ENCODE assay signal across 8 cellular contexts in genomic region chr21:42973991-42974831, GRCh38. TPM values are rescaled to one million over a fixed set of nuclear protein-coding genes. Genes with fewer than 3 reads are reported as not detected.
A peak's percentile ranks its signal among the peaks of the same experiment; 100 is the strongest.
DNase-seq lines count a peak whose midpoint lies in the region; ATAC-seq and TF ChIP-seq lines count a peak whose summit lies in the region.

Gene PKNOX1 (plus strand): TSS chr21:42974562. CDS start chr21:43004382, 29,820 bp downstream.

- H3K36me3 Mint-ChIP-seq in CD4-positive, CD25-positive, alpha-beta regulatory T cell = peaks cover 10% of the 10 kb centered on the region
- peaks cover 23% of the 10 kb centered on the region for H3K36me3 Mint-ChIP-seq in dendritic cell treated with granulocyte-macrophage colony-stimulating factor and Interleukin-4, amounts not matched to agents 40 ng/mL and 50 ng/mL, for 4 days (ENCODE audit: low read depth)

- H3K9me3 Mint-ChIP-seq in CD4-positive, CD25-positive, alpha-beta regulatory T cell = no peaks in the 10 kb centered on the region
- no peaks in the 10 kb centered on the region for H3K9me3 Mint-ChIP-seq in dendritic cell treated with granulocyte-macrophage colony-stimulating factor and Interleukin-4, amounts not matched to agents 40 ng/mL and 50 ng/mL, for 4 days

- peaks cover 4 to 33% (median 20%) of the 10 kb centered on the region in 4 donors for H3K4me1 Mint-ChIP-seq in CD4-positive, CD25-positive, alpha-beta regulatory T cell
- peaks cover 33% of the 10 kb centered on the region for H3K4me1 Mint-ChIP-seq in dendritic cell treated with granulocyte-macrophage colony-stimulating factor and Interleukin-4, amounts not matched to agents 40 ng/mL and 50 ng/mL, for 4 days (ENCODE audit: low read depth)

- peak in 1 of 2 donors; percentile 22 for TF ChIP-seq CTCF in left lung (IDR thresholded peaks at IDR 0.05)

- H3K4me1 ChIP-seq in CD4-positive, CD25-positive, alpha-beta regulatory T cell (ENCODE audit: control insufficient read depth, insufficient read depth, low read length, poor library complexity, severe bottlenecking) = peaks cover 19% of the 10 kb centered on the region
- H3K4me1 ChIP-seq in left lung = peaks cover 0 to 36% of the 10 kb centered on the region in 2 donors

- H3K27ac Mint-ChIP-seq in CD4-positive, CD25-positive, alpha-beta regulatory T cell = peak within 1 kb of the TSS; percentile 83 to 94 (median 91)
- H3K27ac Mint-ChIP-seq in dendritic cell treated with granulocyte-macrophage colony-stimulating factor and Interleukin-4, amounts not matched to agents 40 ng/mL and 50 ng/mL, for 4 days = peak within 1 kb of the TSS; percentile 93

- H3K27me3 ChIP-seq in CD4-positive, CD25-positive, alpha-beta regulatory T cell (ENCODE audit: control insufficient read depth, insufficient read depth, low read length) = no peaks in the 10 kb centered on the region
- no peaks in the 10 kb centered on the region for H3K27me3 ChIP-seq in left lung

- ATAC-seq in CD4-positive, CD25-positive, alpha-beta regulatory T cell (ENCODE audit: low read depth in 2 of 2) = peak; percentile 84 to 87
- peak; percentile 80 for ATAC-seq in GM19438 (IDR thresholded peaks at IDR 0.05; ENCODE audit: low read depth, unreplicated experiment)
- ATAC-seq in HG03571 (IDR thresholded peaks at IDR 0.05; ENCODE audit: unreplicated experiment) = peak; percentile 71
- peak; percentile 95 for ATAC-seq in left lung

- peak within 1 kb of the TSS; percentile 82 for H3K4me3 ChIP-seq in CD4-positive, CD25-positive, alpha-beta regulatory T cell (ENCODE audit: low read depth, low read length)
- H3K4me3 ChIP-seq in left lung = peak within 1 kb of the TSS; percentile 59 to 67

- peak within 1 kb of the TSS; percentile 90 to 96 (median 92) for H3K4me3 Mint-ChIP-seq in CD4-positive, CD25-positive, alpha-beta regulatory T cell
- peak within 1 kb of the TSS; percentile 86 for H3K4me3 Mint-ChIP-seq in dendritic cell treated with granulocyte-macrophage colony-stimulating factor and Interleukin-4, amounts not matched to agents 40 ng/mL and 50 ng/mL, for 4 days

- intact Hi-C loops in dendritic cell treated with granulocyte-macrophage colony-stimulating factor and Interleukin-4, amounts not matched to agents 40 ng/mL and 50 ng/mL, for 4 days (cut with micrococcal nuclease) = loop anchor here (5.0 kb wide), 2 partner anchors 52 to 82 kb away; partner anchors contain the start of gene NDUFV3
- intact Hi-C loops in left lung (cut with DNase I) = no loop called here

- H3K36me3 ChIP-seq in CD4-positive, CD25-positive, alpha-beta regulatory T cell (ENCODE audit: control insufficient read depth, insufficient read depth, low read length) = peaks cover 2% of the 10 kb centered on the region
- no peaks in the 10 kb centered on the region for H3K36me3 ChIP-seq in left lung

- peak; percentile 99 to 100 (median 99) for DNase-seq in CD4-positive, CD25-positive, alpha-beta regulatory T cell
- DNase-seq in NCI-H774 (lab: John Stamatoyannopoulos, UW) (peak; percentile 93), left lung (peak; percentile 100)
- DNase-seq in activated CD4-positive, alpha-beta T cell treated with anti-CD3 and anti-CD28 coated beads, Interleukin-2, amount 50 U/mL, for 4 hours = peak; percentile 98 to 99
- DNase-seq in stimulated activated CD4-positive, alpha-beta T cell treated with anti-CD3 and anti-CD28 coated beads, Interleukin-2, amount 100 ng/mL, for 4 hours (ENCODE audit: low read depth) = peak; percentile 99

- H3K9me3 ChIP-seq in CD4-positive, CD25-positive, alpha-beta regulatory T cell (ENCODE audit: control insufficient read depth in 2 of 2, low read length in 2 of 2) = no peaks in the 10 kb centered on the region
- no peaks in the 10 kb centered on the region for H3K9me3 ChIP-seq in left lung

- H3K27ac ChIP-seq in CD4-positive, CD25-positive, alpha-beta regulatory T cell (ENCODE audit: insufficient read depth, low read length, poor library complexity, severe bottlenecking) = peak within 1 kb of the TSS; percentile 93
- peak within 1 kb of the TSS; percentile 96 to 97 for H3K27ac ChIP-seq in left lung

- no peaks in the 10 kb centered on the region for H3K27me3 Mint-ChIP-seq in CD4-positive, CD25-positive, alpha-beta regulatory T cell
- no peaks in the 10 kb centered on the region for H3K27me3 Mint-ChIP-seq in dendritic cell treated with granulocyte-macrophage colony-stimulating factor and Interleukin-4, amounts not matched to agents 40 ng/mL and 50 ng/mL, for 4 days

RNA-seq across cellular contexts. Expression of gene PKNOX1, which starts in this region (rescaled TPM):
- 21.5 TPM for total RNA-seq in CD4-positive, CD25-positive, alpha-beta regulatory T cell
- 10 to 100 TPM; 13.0 to 22.6 (median 16.8) TPM for polyA plus RNA-seq in CD4-positive, CD25-positive, alpha-beta regulatory T cell
- 10 to 100 TPM; 16.8 to 23.2 TPM for total RNA-seq in left lung

Comparison
In these comparisons a context has a peak if more than half of its experiments do, and no peak if none do; other contexts are left out.
1. Peak in every context shown above with its lines: DNase-seq, ATAC-seq, H3K4me3 ChIP-seq and H3K27ac ChIP-seq.